Comparison of ENCODE assay signal across 8 cellular contexts in genomic region chr12:123384318-123384993, GRCh38. TPM values are rescaled to one million over a fixed set of nuclear protein-coding genes. Genes with fewer than 3 reads are reported as not detected.
A peak's percentile ranks its signal among the peaks of the same experiment; 100 is the strongest.
DNase-seq lines count a peak whose midpoint lies in the region; ATAC-seq and TF ChIP-seq lines count a peak whose summit lies in the region.

No MANE protein-coding gene starts in this region.

- no peak for ATAC-seq in Right ventricle myocardium superior (ENCODE audit: poor library complexity)
- ATAC-seq in GM19023 (IDR thresholded peaks at IDR 0.05; ENCODE audit: unreplicated experiment), result no peak
- ATAC-seq in omental fat pad (ENCODE audit: low FRiP score), result no peak

- no peak for TF ChIP-seq CTCF in cardiac muscle cell (IDR thresholded peaks at IDR 0.05; ENCODE audit: low read depth, low read length)
- no peak for TF ChIP-seq CTCF in coronary artery (IDR thresholded peaks at IDR 0.05)
- no peak for TF ChIP-seq CTCF in uterus (IDR thresholded peaks at IDR 0.05)
- no peak for TF ChIP-seq CTCF in omental fat pad (IDR thresholded peaks at IDR 0.05)

- peak overlapping the region; percentile 44 to 66 for H3K9ac ChIP-seq in mucosa of rectum (ENCODE audit: low read depth in 1 of 2, low read length in 2 of 2)

- peaks cover 10% of the 10 kb centered on the region for H3K4me1 ChIP-seq in cardiac muscle cell (ENCODE audit: low read depth)
- H3K4me1 ChIP-seq in mucosa of rectum (ENCODE audit: control insufficient read depth in 2 of 2, insufficient read depth in 2 of 2, low read length in 2 of 2), result peaks cover 16 to 17% of the 10 kb centered on the region in 2 donors
- H3K4me1 ChIP-seq in uterus, result peaks cover 0 to 12% of the 10 kb centered on the region in 2 donors

- DNase-seq in cardiac muscle cell (ENCODE audit: low read depth in 1 of 2, low spot score in 1 of 2) (peak in 1 of 2 donors; percentile 11), Right ventricle myocardium superior (no peak), RPMI8226 (peak; percentile 35), coronary artery (ENCODE audit: low spot score) (peak; percentile 78), uterus (peak in 1 of 2 donors; percentile 32), omental fat pad (ENCODE audit: low spot score) (no peak)

- TF ChIP-seq POLR2A in uterus (IDR thresholded peaks at IDR 0.05), result no peak

- H3K27me3 ChIP-seq in cardiac muscle cell (no peaks in the 10 kb centered on the region), mucosa of rectum (ENCODE audit: control insufficient read depth in 2 of 2, insufficient read depth in 2 of 2, low read length in 2 of 2) (no peaks in the 10 kb centered on the region), uterus (no peaks in the 10 kb centered on the region)

- intact Hi-C loops in Right ventricle myocardium superior (cut with DNase I), result loop anchor here (10.0 kb wide), 1 partner anchor 150 kb away; the partner anchor contains the start of gene RILPL1
- intact Hi-C loops in uterus (cut with DNase I; ENCODE audit: low total_unique reads), result no loop called here

- H3K27ac ChIP-seq in cardiac muscle cell (peak overlapping the region; percentile 75), coronary artery (peak overlapping the region; percentile 60 to 90), mucosa of rectum (ENCODE audit: low read depth in 2 of 2, low read length in 2 of 2) (peak overlapping the region; percentile 52 to 83), uterus (peak overlapping the region; percentile 77 to 83)

- H3K36me3 ChIP-seq in cardiac muscle cell (no peaks in the 10 kb centered on the region), mucosa of rectum (ENCODE audit: control insufficient read depth in 2 of 2, insufficient read depth in 2 of 2, low read length in 2 of 2) (no peaks in the 10 kb centered on the region), uterus (no peaks in the 10 kb centered on the region)

- H3K4me3 ChIP-seq in cardiac muscle cell, result peak overlapping the region; percentile 62
- H3K4me3 ChIP-seq in coronary artery, result peak overlapping the region; percentile 95
- H3K4me3 ChIP-seq in mucosa of rectum (ENCODE audit: low read length in 2 of 2), result peak overlapping the region; percentile 83 to 85
- peak overlapping the region; percentile 57 to 95 for H3K4me3 ChIP-seq in uterus

- H3K9me3 ChIP-seq in cardiac muscle cell (ENCODE audit: low read depth), result no peaks in the 10 kb centered on the region
- H3K9me3 ChIP-seq in mucosa of rectum (ENCODE audit: control insufficient read depth in 2 of 2, low read length in 2 of 2), result no peaks in the 10 kb centered on the region
- H3K9me3 ChIP-seq in uterus, result no peaks in the 10 kb centered on the region

RNA-seq across cellular contexts. Expression of gene KMT5A, which starts 0.5 kb away (rescaled TPM):
- 34.2 and 63.3 TPM in 2 replicates for total RNA-seq in cardiac muscle cell
- polyA plus RNA-seq in cardiac muscle cell, result 35.4 and 48.3 TPM in 2 replicates
- 31.8 TPM for total RNA-seq in Right ventricle myocardium superior
- 10 to 100 TPM; 20.9 to 71.5 (median 42.1) TPM for total RNA-seq in uterus
- 10 to 100 TPM; 25.5 to 39.9 (median 26.5) TPM for total RNA-seq in omental fat pad

RNA-seq across cellular contexts. Expression of gene SBNO1, which starts 19.8 kb away (rescaled TPM):
- 10.3 and 17.7 TPM in 2 replicates for total RNA-seq in cardiac muscle cell
- polyA plus RNA-seq in cardiac muscle cell, result 10.4 and 21.4 TPM in 2 replicates
- total RNA-seq in Right ventricle myocardium superior, result 25.3 TPM
- 10 to 100 TPM; 16.8 to 40.5 (median 33.0) TPM for total RNA-seq in uterus
- 10 to 100 TPM; 18.6 to 26.4 (median 20.6) TPM for total RNA-seq in omental fat pad

RNA-seq across cellular contexts. Expression of gene RILPL2, which starts 52.0 kb away (rescaled TPM):
- total RNA-seq in cardiac muscle cell, result 2.9 and 3.2 TPM in 2 replicates
- 4.6 and 5.7 TPM in 2 replicates for polyA plus RNA-seq in cardiac muscle cell
- 1.9 TPM for total RNA-seq in Right ventricle myocardium superior
- 10 to 100 TPM in 1 of 4 donors, 1 to 10 TPM in 3; 4.0 to 10.1 (median 5.8) TPM for total RNA-seq in uterus
- 10 to 100 TPM in 2 of 4 donors, 1 to 10 TPM in 2; 8.9 to 12.7 (median 10.1) TPM for total RNA-seq in omental fat pad

Comparison
In these comparisons a context has a peak if more than half of its experiments do, and no peak if none do; other contexts are left out.
1. DNase-seq: peak in RPMI8226 (single experiment) and coronary artery (single experiment); none in Right ventricle myocardium superior (single experiment) and omental fat pad (single experiment).
2. Peak in every context shown above with its lines, with median percentiles within 50 percentile points of each other: H3K27ac ChIP-seq and H3K4me3 ChIP-seq.